In the genomic region with DNA sequence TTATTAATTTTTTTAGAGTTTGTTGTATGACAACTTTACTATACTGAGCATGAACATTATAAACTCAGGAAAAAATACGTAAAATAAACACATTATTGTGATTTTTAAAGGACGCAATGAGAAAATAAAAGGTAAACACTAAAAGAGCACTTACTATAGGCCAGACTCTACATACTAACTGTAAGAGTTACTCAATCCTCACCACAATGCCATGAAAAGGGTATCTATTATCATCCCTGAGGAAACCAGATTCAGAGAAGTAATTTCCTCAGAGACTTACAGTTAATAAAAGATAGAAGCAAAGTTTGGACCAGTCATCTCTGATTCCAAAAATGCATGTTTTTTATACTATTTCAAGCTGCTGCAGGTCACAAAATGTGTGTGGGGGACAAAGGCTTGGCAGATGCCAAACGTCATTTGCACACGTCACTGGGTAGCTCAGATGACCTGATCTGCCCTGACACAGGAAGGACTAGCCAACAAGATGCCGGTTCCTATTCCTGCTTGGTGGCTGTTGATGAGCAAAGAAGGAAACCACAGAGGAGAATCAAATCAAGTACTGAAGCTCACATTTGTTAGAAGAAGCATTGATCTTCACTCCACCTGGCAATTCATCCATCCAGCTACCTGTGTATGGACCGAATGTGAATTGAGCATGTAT, we compare ENCODE assay signal across 9 cellular contexts.
DNase-seq lines count a peak whose midpoint lies in the region; ATAC-seq and TF ChIP-seq lines count a peak whose summit lies in the region.
"Had no signal": no experiment of that assay in that cellular context is flagged by ENCODE, and none has a peak within 500 bp of the region (broad histone marks: within the 10 kb centered on the region; RNA-seq: fewer than 3 reads in every experiment).

No MANE protein-coding gene starts in this region.

- no peak overlapping the region for H3K4me3 ChIP-seq in tibial artery

- no peaks in the 10 kb centered on the region for H3K36me3 ChIP-seq in tibial artery

- peak; percentile 22 for DNase-seq in GM20000 (ENCODE audit: low spot score)
- DNase-seq in stimulated activated CD4-positive, alpha-beta T cell treated with anti-CD3 and anti-CD28 coated beads, Interleukin-2, amount 100 ng/mL, for 4 hours (ENCODE audit: low read depth) = peak; percentile 20
- no peak for DNase-seq in tibial artery
- DNase-seq in HK-2 (ENCODE audit: unreplicated experiment) = no peak
- DNase-seq in midbrain (lab: John Stamatoyannopoulos, UW) = no peak

- H3K36me3 Mint-ChIP-seq in T-helper 1 cell treated with Interleukin-12 subunit alpha and Interleukin-12 subunit beta and Interleukin-4 antibody, amounts not matched to agents 30 μg/mL and 1 μg/mL, for 36 hours (ENCODE audit: low read depth) = peaks cover 29% of the 10 kb centered on the region
- H3K36me3 Mint-ChIP-seq in activated naive CD4-positive, alpha-beta T cell treated with anti-CD3 and anti-CD28 coated beads, Interleukin-2, amount 50 U/mL, for 24 hours = peaks cover 16% of the 10 kb centered on the region

- no peaks in the 10 kb centered on the region for H3K4me1 ChIP-seq in tibial artery

- peaks cover 47% of the 10 kb centered on the region for H3K4me1 Mint-ChIP-seq in T-helper 1 cell treated with Interleukin-12 subunit alpha and Interleukin-12 subunit beta and Interleukin-4 antibody, amounts not matched to agents 30 μg/mL and 1 μg/mL, for 36 hours (ENCODE audit: low read depth)
- H3K4me1 Mint-ChIP-seq in activated naive CD4-positive, alpha-beta T cell treated with anti-CD3 and anti-CD28 coated beads, Interleukin-2, amount 50 U/mL, for 24 hours = peaks cover 67% of the 10 kb centered on the region

- no peak for ATAC-seq in HG02938 (IDR thresholded peaks at IDR 0.05; ENCODE audit: unreplicated experiment)
- ATAC-seq: sciatic nerve had no signal

- H3K9me3 Mint-ChIP-seq in T-helper 1 cell treated with Interleukin-12 subunit alpha and Interleukin-12 subunit beta and Interleukin-4 antibody, amounts not matched to agents 30 μg/mL and 1 μg/mL, for 36 hours = no peaks in the 10 kb centered on the region
- H3K9me3 Mint-ChIP-seq in activated naive CD4-positive, alpha-beta T cell treated with anti-CD3 and anti-CD28 coated beads, Interleukin-2, amount 50 U/mL, for 24 hours = no peaks in the 10 kb centered on the region

- TF ChIP-seq CTCF in GM20000 (IDR thresholded peaks at IDR 0.05; ENCODE audit: extremely low read depth, missing control alignments) (no peak), tibial artery (IDR thresholded peaks at IDR 0.05) (no peak)

- intact Hi-C loops in tibial artery (cut with DNase I; ENCODE audit: low total_unique reads) = no loop called here

- peak overlapping the region; percentile 82 for H3K27ac Mint-ChIP-seq in T-helper 1 cell treated with Interleukin-12 subunit alpha and Interleukin-12 subunit beta and Interleukin-4 antibody, amounts not matched to agents 30 μg/mL and 1 μg/mL, for 36 hours
- H3K27ac Mint-ChIP-seq in activated naive CD4-positive, alpha-beta T cell treated with anti-CD3 and anti-CD28 coated beads, Interleukin-2, amount 50 U/mL, for 24 hours = peak overlapping the region; percentile 68

- H3K27me3 Mint-ChIP-seq in T-helper 1 cell treated with Interleukin-12 subunit alpha and Interleukin-12 subunit beta and Interleukin-4 antibody, amounts not matched to agents 30 μg/mL and 1 μg/mL, for 36 hours (ENCODE audit: low read depth) = no peaks in the 10 kb centered on the region
- H3K27me3 Mint-ChIP-seq in activated naive CD4-positive, alpha-beta T cell treated with anti-CD3 and anti-CD28 coated beads, Interleukin-2, amount 50 U/mL, for 24 hours = no peaks in the 10 kb centered on the region

- peak overlapping the region; percentile 53 for H3K4me3 Mint-ChIP-seq in T-helper 1 cell treated with Interleukin-12 subunit alpha and Interleukin-12 subunit beta and Interleukin-4 antibody, amounts not matched to agents 30 μg/mL and 1 μg/mL, for 36 hours
- H3K4me3 Mint-ChIP-seq in activated naive CD4-positive, alpha-beta T cell treated with anti-CD3 and anti-CD28 coated beads, Interleukin-2, amount 50 U/mL, for 24 hours = peak overlapping the region; percentile 23

- no peaks in the 10 kb centered on the region for H3K9me3 ChIP-seq in tibial artery

- peaks cover 0 to 3% of the 10 kb centered on the region in 2 donors for H3K27me3 ChIP-seq in tibial artery

- no peak overlapping the region for H3K27ac ChIP-seq in tibial artery

Comparison
In these comparisons a context has a peak if more than half of its experiments do, and no peak if none do; other contexts are left out.
1. DNase-seq: peak in GM20000 (single experiment) and stimulated activated CD4-positive, alpha-beta T cell treated with anti-CD3 and anti-CD28 coated beads, Interleukin-2, amount 100 ng/mL, for 4 hours (single experiment); none in tibial artery (0 of 2), HK-2 (single experiment) and midbrain (single experiment).